In the genomic region with DNA sequence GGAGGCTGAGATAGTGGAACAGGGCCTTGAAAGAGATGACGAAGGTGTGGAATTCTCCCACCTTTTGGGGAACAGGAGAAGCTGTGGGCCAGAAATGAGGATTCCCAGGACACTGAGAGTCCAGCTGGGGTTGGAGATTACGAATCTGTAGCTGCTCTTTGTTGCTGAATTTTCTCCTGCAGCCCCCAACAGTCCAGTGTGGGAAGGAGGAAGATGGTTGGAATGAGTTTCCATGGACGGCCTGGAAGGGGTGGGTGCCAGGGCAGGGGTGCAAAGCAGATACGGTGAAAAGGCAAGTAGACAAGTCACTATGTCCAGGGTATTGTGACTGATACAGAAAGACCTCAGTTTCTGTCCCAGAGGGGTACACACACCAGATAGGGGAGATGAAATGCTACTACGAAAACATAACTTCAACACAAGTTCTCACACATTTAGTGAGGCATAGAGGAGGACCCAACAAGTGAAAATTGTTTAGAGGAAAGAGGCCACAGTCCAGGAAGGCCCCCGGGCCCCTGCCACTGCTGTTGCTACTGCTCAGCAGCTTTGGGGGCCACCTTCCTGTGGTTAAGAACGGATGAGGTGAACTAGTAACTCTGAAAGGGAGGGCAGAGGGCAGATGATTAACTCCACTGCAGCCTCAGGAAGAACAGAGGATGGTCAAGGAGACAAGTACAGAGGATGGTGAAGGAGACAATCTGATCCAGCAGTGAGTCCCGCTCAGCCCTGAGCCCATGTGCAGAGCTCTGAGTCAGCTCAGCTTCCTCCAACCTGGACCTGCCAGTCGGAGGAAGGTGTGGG, we compare ENCODE assay signal across 11 cellular contexts. TPM values are rescaled to one million over a fixed set of nuclear protein-coding genes. Genes with fewer than 3 reads are reported as not detected.
A peak's percentile ranks its signal among the peaks of the same experiment; 100 is the strongest.
DNase-seq lines count a peak whose midpoint lies in the region; ATAC-seq and TF ChIP-seq lines count a peak whose summit lies in the region.
"Had no signal": no experiment of that assay in that cellular context is flagged by ENCODE, and none has a peak within 500 bp of the region (broad histone marks: within the 10 kb centered on the region; RNA-seq: fewer than 3 reads in every experiment).

No MANE protein-coding gene starts in this region.

- peaks cover 14 to 33% (median 18%) of the 10 kb centered on the region in 10 experiments for H3K4me1 ChIP-seq in BLaER1 treated with 17β-estradiol and CSF1 and Interleukin-3, amounts not matched to agents 10 nM and 100 nM
- H3K4me1 ChIP-seq in Peyer's patch = peaks cover 0 to 9% (median 1%) of the 10 kb centered on the region in 4 donors
- no peaks in the 10 kb centered on the region for H3K4me1 ChIP-seq in testis

- no peaks in the 10 kb centered on the region for H3K36me3 ChIP-seq in BLaER1 treated with 17β-estradiol and CSF1 and Interleukin-3, amounts not matched to agents 10 nM and 100 nM
- H3K36me3 ChIP-seq in Peyer's patch = no peaks in the 10 kb centered on the region
- H3K36me3 ChIP-seq in testis (ENCODE audit: low read depth, missing control alignments) = no peaks in the 10 kb centered on the region

- H3K9ac ChIP-seq in BLaER1 treated with 17β-estradiol and CSF1 and Interleukin-3, amounts not matched to agents 10 nM and 100 nM = no peak overlapping the region

- intact Hi-C loops in head of caudate nucleus (cut with DNase I) = no loop called here
- intact Hi-C loops in testis (cut with DNase I; ENCODE audit: low total_unique reads) = no loop called here

- H4K20me1 ChIP-seq in BLaER1 treated with 17β-estradiol and CSF1 and Interleukin-3, amounts not matched to agents 10 nM and 100 nM = no peaks in the 10 kb centered on the region

- 75 to 81% methylated on average over 9 of the region's 9 CpGs for WGBS in testis, 2 donors

- ATAC-seq in GM19043 (IDR thresholded peaks at IDR 0.05; ENCODE audit: low read depth, unreplicated experiment) (peak; percentile 90), HG02970 (IDR thresholded peaks at IDR 0.05; ENCODE audit: low FRiP score, unreplicated experiment) (peak; percentile 63)

- no peak overlapping the region for H3K4me3 ChIP-seq in BLaER1 treated with 17β-estradiol and CSF1 and Interleukin-3, amounts not matched to agents 10 nM and 100 nM
- H3K4me3 ChIP-seq in Peyer's patch (no peak overlapping the region), testis (no peak overlapping the region)

- no peaks in the 10 kb centered on the region for H3K27me3 ChIP-seq in BLaER1 treated with 17β-estradiol and CSF1 and Interleukin-3, amounts not matched to agents 10 nM and 100 nM
- H3K27me3 ChIP-seq in Peyer's patch (no peaks in the 10 kb centered on the region), testis (no peaks in the 10 kb centered on the region)

- H3K27ac ChIP-seq in BLaER1 treated with 17β-estradiol and CSF1 and Interleukin-3, amounts not matched to agents 10 nM and 100 nM = no peak overlapping the region
- H3K27ac ChIP-seq in Peyer's patch = peak overlapping the region in 3 of 4 donors; percentile 7 to 43 (median 17)
- H3K27ac ChIP-seq in testis = no peak overlapping the region

- TF ChIP-seq POLR2A in Peyer's patch (IDR thresholded peaks at IDR 0.05) (no peak), testis (IDR thresholded peaks at IDR 0.05) (no peak)

- TF ChIP-seq CTCF in Peyer's patch (IDR thresholded peaks at IDR 0.05) (no peak), testis (IDR thresholded peaks at IDR 0.05) (no peak)

- DNase-seq in Peyer's patch = peak in 1 of 3 donors; percentile 62
- no peak for DNase-seq in head of caudate nucleus
- no peak for DNase-seq in CD1c-positive myeloid dendritic cell (ENCODE audit: extremely low spot score)
- DNase-seq in GM03348 (ENCODE audit: low spot score) = no peak
- no peak for DNase-seq in testis
- DNase-seq: activated effector memory CD4-positive, alpha-beta T cell treated with anti-CD3 and anti-CD28 coated beads, Interleukin-2, amount 50 U/mL, for 16 hours; NCI-H446 had no signal

- peaks cover 0 to 9% (median 0%) of the 10 kb centered on the region in 11 experiments; a peak in 4 of 22 replicates for H3K9me3 ChIP-seq in BLaER1 treated with 17β-estradiol and CSF1 and Interleukin-3, amounts not matched to agents 10 nM and 100 nM (replicated peaks in 1 of 11)
- H3K9me3 ChIP-seq in Peyer's patch (no peaks in the 10 kb centered on the region), testis (no peaks in the 10 kb centered on the region)

- peak overlapping the region in 9 of 11 experiments; percentile 16 to 71 (median 59); a peak in 17 of 22 replicates for H3K4me2 ChIP-seq in BLaER1 treated with 17β-estradiol and CSF1 and Interleukin-3, amounts not matched to agents 10 nM and 100 nM

RNA-seq across cellular contexts. Expression of gene CD244, which starts 7.3 kb away (rescaled TPM):
- total RNA-seq in Peyer's patch (1 to 10 TPM in 2 of 4 donors, under 1 TPM in 1, not detected in 1; 0.80 to 2.8 (median 1.3) TPM), testis (1 to 10 TPM; 1.4 to 2.3 TPM)
- polyA plus RNA-seq in testis (ENCODE audit: insufficient read depth, low read depth, low replicate concordance) = 2.4 TPM

RNA-seq across cellular contexts. Expression of gene ITLN1, which starts 29.6 kb away (rescaled TPM):
- total RNA-seq in Peyer's patch = 10 to 100 TPM; 14.4 to 45.0 (median 24.5) TPM
- 1 to 10 TPM; 2.3 to 8.8 TPM for total RNA-seq in testis
- 45.8 TPM for polyA plus RNA-seq in testis (ENCODE audit: insufficient read depth, low read depth, low replicate concordance)
- total RNA-seq: T-helper 2 cell treated with Interferon-gamma antibody and Interleukin-4, amounts not matched to agents 100 ng/mL and 5 ng/mL, for 36 hours had no signal

RNA-seq across cellular contexts. Expression of gene LY9, which starts 59.4 kb away (rescaled TPM):
- total RNA-seq in Peyer's patch (10 to 100 TPM in 1 of 4 donors, 1 to 10 TPM in 3; 1.6 to 39.6 (median 3.6) TPM), testis (under 1 TPM in 1 of 2 donors, not detected in 1; 0.68 TPM)
- polyA plus RNA-seq in testis (ENCODE audit: insufficient read depth, low read depth, low replicate concordance) = 0.71 TPM

Comparison
In these comparisons a context has a peak if more than half of its experiments do, and no peak if none do; other contexts are left out.
1. H3K27ac ChIP-seq: peak in Peyer's patch (3 of 4); none in BLaER1 treated with 17β-estradiol and CSF1 and Interleukin-3, amounts not matched to agents 10 nM and 100 nM (0 of 11) and testis (0 of 2).